Comparison of ENCODE assay signal across 25 cellular contexts in the genomic region with DNA sequence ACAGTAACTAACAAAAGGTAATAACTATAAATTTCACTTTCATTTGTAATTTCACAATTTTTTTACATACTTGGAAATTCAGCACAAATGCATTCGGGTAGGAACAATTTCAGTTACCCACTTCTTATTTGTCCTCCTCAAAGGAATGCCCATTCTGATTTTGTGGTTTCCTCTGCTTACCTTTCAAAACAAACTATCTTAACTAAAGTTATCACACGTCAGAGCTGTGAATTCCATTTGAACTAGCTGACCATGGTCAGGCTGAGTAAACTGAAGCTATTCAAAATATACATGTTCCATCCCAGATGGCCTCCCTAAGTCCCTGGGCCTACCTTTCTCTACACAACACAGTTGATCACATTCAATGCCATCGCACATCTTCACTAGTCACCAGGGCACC. TPM values are rescaled to one million over a fixed set of nuclear protein-coding genes. Genes with fewer than 3 reads are reported as not detected.
"Had no signal": no experiment of that assay in that cellular context is flagged by ENCODE, and none has a peak within 500 bp of the region (broad histone marks: within the 10 kb centered on the region; RNA-seq: fewer than 3 reads in every experiment).

No MANE protein-coding gene starts in this region.

- H3K4me1 Mint-ChIP-seq: activated T-helper 17 cell treated with anti-CD3 and anti-CD28 coated beads, Interleukin-2, amount 50 U/mL, for 72 hours had no signal

- H3K27ac ChIP-seq: coronary artery, PC-9 had no signal

- H3K4me3 Mint-ChIP-seq: activated B cell treated with CpG ODN at 0.5 μM for 24 hours; activated CD4-positive, alpha-beta T cell treated with anti-CD3 and anti-CD28 coated beads, Interleukin-2, amount 10 ng/mL, durations not matched to agents 24 days and 14 days; activated naive CD4-positive, alpha-beta T cell treated with anti-CD3 and anti-CD28 coated beads for 36 hours; activated naive CD8-positive, alpha-beta T cell; activated T-helper 17 cell treated with anti-CD3 and anti-CD28 coated beads, Interleukin-2, amount 50 U/mL, for 72 hours had no signal

- DNase-seq: activated B cell treated with CpG ODN at 0.5 μM for 24 hours; activated CD4-positive, alpha-beta T cell treated with anti-CD3 and anti-CD28 coated beads for 1 hour; activated CD4-positive, alpha-beta T cell treated with anti-CD3 and anti-CD28 coated beads, Interleukin-2, amount 10 ng/mL, durations not matched to agents 24 days and 14 days; activated CD4-positive, alpha-beta T cell treated with anti-CD3 and anti-CD28 coated beads, Interleukin-2, amount 50 U/mL, for 48 hours; activated gamma-delta T cell; activated naive CD4-positive, alpha-beta T cell treated with anti-CD3 and anti-CD28 coated beads for 36 hours; activated T-cell treated with anti-CD3 and anti-CD28 coated beads for 4 hours; activated T-cell treated with anti-CD3 and anti-CD28 coated beads, Interleukin-2, amount 50 U/mL, for 48 hours; amygdala; NCI-H1105 treated with DMSO at 0.1 percent for 48 hours; NCI-H1436 treated with DMSO at 0.1 percent for 48 hours; NCI-H187; NCI-H2081; NCI-H510A treated with DMSO at 0.1 percent for 48 hours; PC-9; SHP77 treated with DMSO at 0.1 percent for 48 hours; T-helper 2 cell; T1000 had no signal

- FAIRE-seq: TTC549 had no signal

- H3K9me3 Mint-ChIP-seq: activated B cell treated with CpG ODN at 0.5 μM for 24 hours; activated CD4-positive, alpha-beta T cell treated with anti-CD3 and anti-CD28 coated beads, Interleukin-2, amount 10 ng/mL, durations not matched to agents 24 days and 14 days; activated naive CD4-positive, alpha-beta T cell treated with anti-CD3 and anti-CD28 coated beads for 36 hours; activated T-helper 17 cell treated with anti-CD3 and anti-CD28 coated beads, Interleukin-2, amount 50 U/mL, for 72 hours had no signal

- H3K4me3 ChIP-seq: coronary artery, PC-9 had no signal

- H3K4me2 ChIP-seq: PC-9 had no signal

- ATAC-seq: activated T-helper 17 cell treated with anti-CD3 and anti-CD28 coated beads, Interleukin-2, amount 50 U/mL, for 72 hours had no signal

- H3K27me3 Mint-ChIP-seq: activated B cell treated with CpG ODN at 0.5 μM for 24 hours; activated CD4-positive, alpha-beta T cell treated with anti-CD3 and anti-CD28 coated beads, Interleukin-2, amount 10 ng/mL, durations not matched to agents 24 days and 14 days; activated naive CD8-positive, alpha-beta T cell; activated T-helper 17 cell treated with anti-CD3 and anti-CD28 coated beads, Interleukin-2, amount 50 U/mL, for 72 hours had no signal

- H2AFZ ChIP-seq: PC-9 had no signal

- H3K36me3 Mint-ChIP-seq: activated naive CD8-positive, alpha-beta T cell had no signal

- H3K27ac Mint-ChIP-seq: activated B cell treated with CpG ODN at 0.5 μM for 24 hours; activated CD4-positive, alpha-beta T cell treated with anti-CD3 and anti-CD28 coated beads, Interleukin-2, amount 10 ng/mL, durations not matched to agents 24 days and 14 days; activated naive CD4-positive, alpha-beta T cell treated with anti-CD3 and anti-CD28 coated beads for 36 hours; activated naive CD8-positive, alpha-beta T cell; activated T-helper 17 cell treated with anti-CD3 and anti-CD28 coated beads, Interleukin-2, amount 50 U/mL, for 72 hours had no signal

RNA-seq across cellular contexts. Expression of a gene that starts 58.1 kb away (rescaled TPM):
- total RNA-seq: activated B cell treated with CpG ODN at 0.5 μM for 24 hours; activated CD4-positive, alpha-beta T cell treated with anti-CD3 and anti-CD28 coated beads, Interleukin-2, amount 10 ng/mL, durations not matched to agents 24 days and 14 days; activated naive CD4-positive, alpha-beta T cell treated with anti-CD3 and anti-CD28 coated beads for 36 hours; activated T-helper 17 cell treated with anti-CD3 and anti-CD28 coated beads, Interleukin-2, amount 50 U/mL, for 72 hours; cardiac septum; cerebellum; PC-9; SK-MEL-5 had no signal
